28 cellular contexts compared by ENCODE assay signal in the genomic region with DNA sequence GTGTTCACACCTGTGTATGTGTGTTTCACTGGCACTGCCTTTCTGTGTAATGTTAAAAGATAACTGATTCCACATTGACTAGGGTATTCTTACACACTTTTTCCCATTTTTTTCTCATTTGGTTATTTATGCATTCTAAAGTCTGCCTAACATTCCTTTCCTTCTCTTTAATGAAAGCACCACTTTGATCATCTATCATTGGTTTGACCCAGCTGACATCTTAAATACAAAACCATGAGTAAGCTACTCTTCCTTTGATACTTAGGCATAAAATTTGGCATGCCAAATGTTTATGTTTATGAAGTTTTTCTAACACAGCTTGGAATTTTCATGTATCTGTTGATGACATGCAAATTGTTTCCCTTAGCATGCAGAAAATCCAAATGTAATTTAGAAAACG.
"Had no signal": no experiment of that assay in that cellular context is flagged by ENCODE, and none has a peak within 500 bp of the region (broad histone marks: within the 10 kb centered on the region; RNA-seq: fewer than 3 reads in every experiment).

No MANE protein-coding gene starts in this region.

- H3K36me3 ChIP-seq: stomach, suprapubic skin, thoracic aorta, thyroid gland, tibial artery, tibial nerve, transverse colon, upper lobe of left lung, upper lobe of right lung, uterus, vagina had no signal

- H3K4me3 ChIP-seq: stomach, suprapubic skin, testis, thoracic aorta, thyroid gland, tibial artery, tibial nerve, transverse colon, upper lobe of left lung, upper lobe of right lung, uterus, vagina had no signal

- ATAC-seq: stimulated activated effector memory CD8-positive, alpha-beta T cell treated with anti-CD3 and anti-CD28 coated beads, Interleukin-12 subunit alpha, Interleukin-12 subunit beta, amount 100 ng/mL, for 72 hours; stimulated activated memory B cell treated with anti-CD40 and anti-IgM and Interleukin-4, amounts not matched to agents 10 μg/mL and 1 μg/mL and 100 μg/mL, for 72 hours; stimulated activated naive B cell treated with anti-CD40 and anti-IgM and Interleukin-4, amounts not matched to agents 10 μg/mL and 1 μg/mL and 100 μg/mL, for 72 hours; stimulated activated naive CD8-positive, alpha-beta T cell treated with anti-CD3 and anti-CD28 coated beads, Interleukin-15, amount 100 ng/mL, for 72 hours; stimulated activated naive CD8-positive, alpha-beta T cell treated with anti-CD3 and anti-CD28 coated beads, Interleukin-15, Interleukin-2, amounts not matched to agents 100 U/mL and 50 U/mL, for 24 hours had no signal

- H3K27me3 Mint-ChIP-seq: type B pancreatic cell had no signal

- H3K27ac ChIP-seq: stomach, suprapubic skin, testis, thoracic aorta, thyroid gland, tibial artery, tibial nerve, transverse colon, upper lobe of left lung, upper lobe of right lung, uterus, vagina had no signal

- H3K9me3 Mint-ChIP-seq: stimulated activated effector memory CD8-positive, alpha-beta T cell treated with anti-CD3 and anti-CD28 coated beads, Interleukin-12 subunit alpha, Interleukin-12 subunit beta, amount 100 ng/mL, for 72 hours; stimulated activated memory B cell treated with anti-CD40 and anti-IgM and Interleukin-4, amounts not matched to agents 10 μg/mL and 1 μg/mL and 100 μg/mL, for 72 hours; stimulated activated naive B cell treated with anti-CD40 and anti-IgM and Interleukin-4, amounts not matched to agents 10 μg/mL and 1 μg/mL and 100 μg/mL, for 72 hours; stimulated activated naive CD8-positive, alpha-beta T cell treated with anti-CD3 and anti-CD28 coated beads, Interleukin-15, amount 100 ng/mL, for 72 hours; stimulated activated naive CD8-positive, alpha-beta T cell treated with anti-CD3 and anti-CD28 coated beads, Interleukin-15, Interleukin-2, amounts not matched to agents 100 ng/mL and 50 ng/mL, for 24 hours; type B pancreatic cell had no signal

- H3K36me3 Mint-ChIP-seq: stimulated activated effector memory CD8-positive, alpha-beta T cell treated with anti-CD3 and anti-CD28 coated beads, Interleukin-12 subunit alpha, Interleukin-12 subunit beta, amount 100 ng/mL, for 72 hours; stimulated activated memory B cell treated with anti-CD40 and anti-IgM and Interleukin-4, amounts not matched to agents 10 μg/mL and 1 μg/mL and 100 μg/mL, for 72 hours; stimulated activated naive B cell treated with anti-CD40 and anti-IgM and Interleukin-4, amounts not matched to agents 10 μg/mL and 1 μg/mL and 100 μg/mL, for 72 hours; type B pancreatic cell had no signal

- DNase-seq: stimulated activated CD4-positive, alpha-beta T cell treated with anti-CD3 and anti-CD28 coated beads, Interleukin-2, amount 100 ng/mL, for 48 hours; stimulated activated CD4-positive, alpha-beta T cell treated with anti-CD3 and anti-CD28 coated beads, Interleukin-4, amount 100 ng/mL, for 1 hour; stimulated activated CD4-positive, alpha-beta T cell treated with anti-CD3 and anti-CD28 coated beads, Interleukin-4, amount 100 ng/mL, for 24 hours; stimulated activated CD4-positive, alpha-beta T cell treated with anti-CD3 and anti-CD28 coated beads, Interleukin-4, amount 100 ng/mL, for 4 hours; stimulated activated CD8-positive, alpha-beta memory T cell treated with anti-CD3 and anti-CD28 coated beads, Interleukin-4, amount 100 ng/mL, for 48 hours; stimulated activated naive B cell treated with anti-CD40 and anti-IgM and Interleukin-4, amounts not matched to agents 10 μg/mL and 1 μg/mL and 100 μg/mL, for 72 hours; stimulated activated naive CD4-positive, alpha-beta T cell; stimulated activated naive CD4-positive, alpha-beta T cell treated with Interleukin-2 at 50 U/mL for 16 hours; stimulated activated naive CD8-positive, alpha-beta T cell treated with anti-CD3 and anti-CD28 coated beads, Interleukin-15, amount 100 ng/mL, for 72 hours; stimulated activated naive CD8-positive, alpha-beta T cell treated with anti-CD3 and anti-CD28 coated beads, Interleukin-15, Interleukin-2, amounts not matched to agents 100 U/mL and 50 U/mL, for 24 hours; stomach; substantia nigra; testis; thyroid gland; tibial artery; transverse colon; trophoblast cell; upper lobe of left lung; upper lobe of right lung; uterus had no signal

- H3K4me3 Mint-ChIP-seq: stimulated activated effector memory CD8-positive, alpha-beta T cell treated with anti-CD3 and anti-CD28 coated beads, Interleukin-12 subunit alpha, Interleukin-12 subunit beta, amount 100 ng/mL, for 72 hours; stimulated activated memory B cell treated with anti-CD40 and anti-IgM and Interleukin-4, amounts not matched to agents 10 μg/mL and 1 μg/mL and 100 μg/mL, for 72 hours; stimulated activated naive B cell treated with anti-CD40 and anti-IgM and Interleukin-4, amounts not matched to agents 10 μg/mL and 1 μg/mL and 100 μg/mL, for 72 hours; stimulated activated naive CD8-positive, alpha-beta T cell treated with anti-CD3 and anti-CD28 coated beads, Interleukin-15, amount 100 ng/mL, for 72 hours; stimulated activated naive CD8-positive, alpha-beta T cell treated with anti-CD3 and anti-CD28 coated beads, Interleukin-15, Interleukin-2, amounts not matched to agents 100 ng/mL and 50 ng/mL, for 24 hours; type B pancreatic cell had no signal

- H3K4me1 ChIP-seq: testis, transverse colon, upper lobe of left lung, upper lobe of right lung, uterus had no signal

- H3K4me1 Mint-ChIP-seq: stimulated activated effector memory CD8-positive, alpha-beta T cell treated with anti-CD3 and anti-CD28 coated beads, Interleukin-12 subunit alpha, Interleukin-12 subunit beta, amount 100 ng/mL, for 72 hours; stimulated activated memory B cell treated with anti-CD40 and anti-IgM and Interleukin-4, amounts not matched to agents 10 μg/mL and 1 μg/mL and 100 μg/mL, for 72 hours; stimulated activated naive B cell treated with anti-CD40 and anti-IgM and Interleukin-4, amounts not matched to agents 10 μg/mL and 1 μg/mL and 100 μg/mL, for 72 hours; stimulated activated naive CD8-positive, alpha-beta T cell treated with anti-CD3 and anti-CD28 coated beads, Interleukin-15, amount 100 ng/mL, for 72 hours had no signal

- H3K27ac Mint-ChIP-seq: stimulated activated effector memory CD8-positive, alpha-beta T cell treated with anti-CD3 and anti-CD28 coated beads, Interleukin-12 subunit alpha, Interleukin-12 subunit beta, amount 100 ng/mL, for 72 hours; stimulated activated memory B cell treated with anti-CD40 and anti-IgM and Interleukin-4, amounts not matched to agents 10 μg/mL and 1 μg/mL and 100 μg/mL, for 72 hours; stimulated activated naive B cell treated with anti-CD40 and anti-IgM and Interleukin-4, amounts not matched to agents 10 μg/mL and 1 μg/mL and 100 μg/mL, for 72 hours; stimulated activated naive CD8-positive, alpha-beta T cell treated with anti-CD3 and anti-CD28 coated beads, Interleukin-15, amount 100 ng/mL, for 72 hours; stimulated activated naive CD8-positive, alpha-beta T cell treated with anti-CD3 and anti-CD28 coated beads, Interleukin-15, Interleukin-2, amounts not matched to agents 100 ng/mL and 50 ng/mL, for 24 hours; type B pancreatic cell had no signal

- H3K27me3 ChIP-seq: stomach, suprapubic skin, testis, thyroid gland, tibial artery, tibial nerve, transverse colon, upper lobe of left lung, upper lobe of right lung, uterus, vagina had no signal

- H3K9me3 ChIP-seq: stomach, suprapubic skin, testis, thoracic aorta, thyroid gland, tibial artery, tibial nerve, transverse colon, upper lobe of left lung, upper lobe of right lung, uterus, vagina had no signal
